In genomic region chr3:13020159-13020558, GRCh38 we compare ENCODE assay signal across 1 cellular context.
TF ChIP-seq lines count a peak whose summit lies in the region.

No MANE protein-coding gene starts in this region.

TF ChIP-seq in IMR-90, 13 proteins besides CTCF, POLR2A, EP300 and RAD21 (continued from another document):
- TF ChIP-seq USF2 (IDR thresholded peaks at IDR 0.05; ENCODE audit: low read depth, low read length) (no peak), BHLHE40 (IDR thresholded peaks at IDR 0.05; ENCODE audit: low read depth, low read length) (no peak), MXI1 (IDR thresholded peaks at IDR 0.05; ENCODE audit: borderline replicate concordance, low read depth, low read length) (no peak), CHD1 (IDR thresholded peaks at IDR 0.05; ENCODE audit: low read depth, low read length) (no peak), RCOR1 (IDR thresholded peaks at IDR 0.05; ENCODE audit: insufficient replicate concordance, low read length) (no peak), FOS (IDR thresholded peaks at IDR 0.05; ENCODE audit: low read depth, low read length) (no peak), RFX5 (IDR thresholded peaks at IDR 0.05; ENCODE audit: low read depth, low read length) (no peak), MAFK (IDR thresholded peaks at IDR 0.05; ENCODE audit: low read depth, low read length) (no peak)
